ENCODE assay signal across 21 cellular contexts in genomic region chr1:12565966-12566352, GRCh38. TPM values are rescaled to one million over a fixed set of nuclear protein-coding genes. Genes with fewer than 3 reads are reported as not detected.
DNase-seq lines count a peak whose midpoint lies in the region; ATAC-seq and TF ChIP-seq lines count a peak whose summit lies in the region.
"Had no signal": no experiment of that assay in that cellular context is flagged by ENCODE, and none has a peak within 500 bp of the region (broad histone marks: within the 10 kb centered on the region; RNA-seq: fewer than 3 reads in every experiment).

No MANE protein-coding gene starts in this region.

- no peaks in the 10 kb centered on the region for H3K27me3 Mint-ChIP-seq in stimulated activated naive CD8-positive, alpha-beta T cell treated with anti-CD3 and anti-CD28 coated beads, Interleukin-15, amount 100 ng/mL, for 72 hours
- H3K27me3 Mint-ChIP-seq in mesothelial cell of epicardium (ENCODE audit: low read depth) = no peaks in the 10 kb centered on the region
- H3K27me3 Mint-ChIP-seq: activated CD4-positive, alpha-beta T cell treated with anti-CD3 and anti-CD28 coated beads, Interleukin-2, amount 10 ng/mL, durations not matched to agents 24 days and 14 days; brain; CD4-positive, alpha-beta memory T cell; dendritic cell treated with granulocyte-macrophage colony-stimulating factor and Interleukin-4, amounts not matched to agents 40 ng/mL and 50 ng/mL, for 4 days had no signal

- no peak overlapping the region for H3K4me3 Mint-ChIP-seq in stimulated activated naive CD8-positive, alpha-beta T cell treated with anti-CD3 and anti-CD28 coated beads, Interleukin-15, amount 100 ng/mL, for 72 hours
- H3K4me3 Mint-ChIP-seq in mesothelial cell of epicardium = no peak overlapping the region
- H3K4me3 Mint-ChIP-seq: activated CD4-positive, alpha-beta T cell treated with anti-CD3 and anti-CD28 coated beads, Interleukin-2, amount 10 ng/mL, durations not matched to agents 24 days and 14 days; brain; dendritic cell treated with granulocyte-macrophage colony-stimulating factor and Interleukin-4, amounts not matched to agents 40 ng/mL and 50 ng/mL, for 4 days; immature natural killer cell; nephron progenitor cell had no signal

- no peaks in the 10 kb centered on the region for H3K27me3 ChIP-seq in ascending aorta

- H3K9me3 Mint-ChIP-seq in stimulated activated naive CD8-positive, alpha-beta T cell treated with anti-CD3 and anti-CD28 coated beads, Interleukin-15, amount 100 ng/mL, for 72 hours = peaks cover 22 to 49% of the 10 kb centered on the region in 2 donors
- peaks cover 18% of the 10 kb centered on the region for H3K9me3 Mint-ChIP-seq in mesothelial cell of epicardium

- H3K36me3 Mint-ChIP-seq in mesothelial cell of epicardium = peaks cover 57% of the 10 kb centered on the region

- H3K4me1 Mint-ChIP-seq in stimulated activated naive CD8-positive, alpha-beta T cell treated with anti-CD3 and anti-CD28 coated beads, Interleukin-15, amount 100 ng/mL, for 72 hours = peaks cover 14% of the 10 kb centered on the region
- H3K4me1 Mint-ChIP-seq in mesothelial cell of epicardium = peaks cover 2% of the 10 kb centered on the region
- H3K4me1 Mint-ChIP-seq: activated CD4-positive, alpha-beta T cell treated with anti-CD3 and anti-CD28 coated beads, Interleukin-2, amount 10 ng/mL, durations not matched to agents 24 days and 14 days; brain; CD4-positive, alpha-beta memory T cell; immature natural killer cell; nephron progenitor cell had no signal

- intact Hi-C loops in ascending aorta (cut with DNase I) = no loop called here

- peak overlapping the region; percentile 80 to 86 for H3K27ac ChIP-seq in ascending aorta

- H3K36me3 ChIP-seq in ascending aorta = peaks cover 31 to 38% of the 10 kb centered on the region in 2 donors

- H3K4me3 ChIP-seq in ascending aorta = no peak overlapping the region

- H3K27ac Mint-ChIP-seq in stimulated activated naive CD8-positive, alpha-beta T cell treated with anti-CD3 and anti-CD28 coated beads, Interleukin-15, amount 100 ng/mL, for 72 hours = peak overlapping the region in 1 of 2 donors; percentile 9
- peak overlapping the region; percentile 86 for H3K27ac Mint-ChIP-seq in mesothelial cell of epicardium
- H3K27ac Mint-ChIP-seq: activated CD4-positive, alpha-beta T cell treated with anti-CD3 and anti-CD28 coated beads, Interleukin-2, amount 10 ng/mL, durations not matched to agents 24 days and 14 days; dendritic cell treated with granulocyte-macrophage colony-stimulating factor and Interleukin-4, amounts not matched to agents 40 ng/mL and 50 ng/mL, for 4 days; nephron progenitor cell had no signal

- in situ Hi-C loops in ACHN (cut with HindIII; ENCODE audit: low pct_ligation_motif_present, low pct_unique_long_range_greater_than_20kb, low sequenced_read_pairs) = no loop called here

- peak; percentile 40 for ATAC-seq in stimulated activated naive CD8-positive, alpha-beta T cell treated with anti-CD3 and anti-CD28 coated beads, Interleukin-15, amount 100 ng/mL, for 72 hours
- ATAC-seq in stimulated activated naive CD8-positive, alpha-beta T cell treated with anti-CD3 and anti-CD28 coated beads, Interleukin-15, Interleukin-2, amounts not matched to agents 100 U/mL and 50 U/mL, for 24 hours = no peak

- no peak for TF ChIP-seq CTCF in ascending aorta (IDR thresholded peaks at IDR 0.05)
- no peak for TF ChIP-seq CTCF in mesothelial cell of epicardium (IDR thresholded peaks at IDR 0.05; ENCODE audit: unreplicated experiment)

- peaks cover 7 to 13% of the 10 kb centered on the region in 2 donors for H3K4me1 ChIP-seq in ascending aorta

- DNase-seq in stimulated activated naive CD8-positive, alpha-beta T cell treated with anti-CD3 and anti-CD28 coated beads, Interleukin-15, amount 100 ng/mL, for 72 hours = no peak
- no peak for DNase-seq in stimulated activated naive CD8-positive, alpha-beta T cell treated with anti-CD3 and anti-CD28 coated beads, Interleukin-15, Interleukin-2, amounts not matched to agents 100 U/mL and 50 U/mL, for 24 hours
- DNase-seq in ascending aorta (ENCODE audit: low spot score in 2 of 2) (no peak), mesothelial cell of epicardium (ENCODE audit: low spot score in 2 of 2, unreplicated experiment in 2 of 2) (no peak), T-helper 9 cell (no peak), DMS79 treated with DMSO at 0.1 percent for 48 hours (lab: John Stamatoyannopoulos, UW) (no peak), ACHN (no peak), inferior parietal cortex (ENCODE audit: extremely low spot score) (no peak)
- DNase-seq: activated CD4-positive, alpha-beta T cell treated with anti-CD3 and anti-CD28 coated beads, Interleukin-2, amount 10 ng/mL, durations not matched to agents 24 days and 14 days; activated naive CD4-positive, alpha-beta T cell treated with Interleukin-2 at 50 U/mL for 16 hours; CD4-positive, alpha-beta memory T cell; glutamatergic neuron; immature natural killer cell; mammary epithelial cell; NCI-H510A; nephron progenitor cell; OCI-M1; stimulated activated CD4-positive, alpha-beta T cell treated with anti-CD3 and anti-CD28 coated beads, Interleukin-15, amount 100 ng/mL, for 24 hours; stimulated activated naive CD4-positive, alpha-beta T cell treated with Interleukin-2 at 50 U/mL for 16 hours had no signal

- H3K9me3 ChIP-seq in ascending aorta = no peaks in the 10 kb centered on the region

RNA-seq across cellular contexts. Expression of gene DHRS3, which starts 52.1 kb away (rescaled TPM):
- total RNA-seq in ascending aorta (39.4 TPM), mesothelial cell of epicardium (1,067 to 1,086 TPM (median 1,071 TPM) in 3 replicates)

Comparison
In these comparisons a context has a peak if more than half of its experiments do, and no peak if none do; other contexts are left out.
1. RNA of gene DHRS3, which starts 52.1 kb away (total RNA-seq): 1,067 to 1,086 TPM in mesothelial cell of epicardium; 39.4 TPM in ascending aorta (single experiment); every median in the first group is over 10 times any median in the second.